ENCODE assay signal across 8 cellular contexts in the genomic region with DNA sequence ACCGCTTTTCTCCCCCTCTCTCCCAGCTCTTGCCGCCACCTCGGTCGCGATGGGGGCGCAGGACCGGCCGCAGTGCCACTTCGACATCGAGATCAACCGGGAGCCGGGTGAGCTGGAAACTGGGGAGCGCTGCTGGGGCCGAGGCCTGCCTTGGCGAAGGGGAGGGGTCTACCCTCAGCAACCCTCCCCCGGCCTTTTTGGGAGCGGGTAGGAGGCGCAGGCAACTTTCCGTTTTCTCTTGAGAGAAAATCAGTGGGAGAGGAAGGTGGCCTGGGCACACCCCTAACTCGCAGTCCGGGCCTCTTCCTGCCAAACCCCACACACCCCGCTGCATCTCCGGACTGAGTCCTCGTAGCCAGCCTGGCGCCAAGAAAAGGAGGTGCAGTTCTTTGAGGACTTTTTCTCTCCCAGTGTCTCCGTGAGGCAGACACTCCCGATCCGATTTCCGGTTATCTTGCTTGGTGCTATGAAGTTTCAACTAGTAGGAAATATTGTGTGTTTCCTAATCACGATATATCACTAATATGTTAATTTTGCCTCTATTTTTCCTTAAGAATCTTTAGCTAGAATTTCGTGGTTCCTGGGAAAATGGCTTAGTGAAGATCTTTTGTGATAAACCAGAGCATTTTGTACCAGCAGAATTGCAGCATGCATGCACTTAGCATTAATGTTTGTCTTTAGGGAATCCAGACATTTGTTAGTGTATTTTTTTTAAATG. TPM values are rescaled to one million over a fixed set of nuclear protein-coding genes. Genes with fewer than 3 reads are reported as not detected.
DNase-seq lines count a peak whose midpoint lies in the region; ATAC-seq, FAIRE-seq and TF ChIP-seq lines count a peak whose summit lies in the region.

No MANE protein-coding gene starts in this region.

- H4K20me1 ChIP-seq in keratinocyte (ENCODE audit: control insufficient read depth, extremely low read depth, insufficient read depth, low read length), result peaks cover 4% of the 10 kb centered on the region

- peak overlapping the region; percentile 76 for H2AFZ ChIP-seq in keratinocyte (ENCODE audit: control insufficient read depth, low read length)

- no peak for TF ChIP-seq POLR2A in spleen (IDR thresholded peaks at IDR 0.05)

- H3K27ac ChIP-seq in keratinocyte (ENCODE audit: control insufficient read depth, insufficient read depth, low read length), result peak overlapping the region; percentile 83
- H3K27ac ChIP-seq in spleen, result peak overlapping the region; percentile 95 to 99 (median 98)

- H3K4me1 ChIP-seq in keratinocyte (ENCODE audit: control insufficient read depth, extremely low read depth, insufficient read depth, low read length) (peaks cover 25% of the 10 kb centered on the region), spleen (peaks cover 21 to 57% (median 46%) of the 10 kb centered on the region in 6 donors)

- peaks cover 0 to 6% of the 10 kb centered on the region in 2 experiments for H3K36me3 ChIP-seq in keratinocyte (ENCODE audit: control insufficient read depth in 2 of 2, extremely low read depth in 1 of 2, insufficient read depth in 2 of 2, low read length in 2 of 2)
- peaks cover 0 to 45% (median 2%) of the 10 kb centered on the region in 6 donors for H3K36me3 ChIP-seq in spleen

- peak; percentile 8 for ATAC-seq in GM19467 (IDR thresholded peaks at IDR 0.05; ENCODE audit: unreplicated experiment)

- dilution Hi-C loops in keratinocyte (cut with MboI; ENCODE audit: extremely low pct_ligation_motif_present, low sequenced_read_pairs), result no loop called here

- H3K4me3 ChIP-seq in cardiac fibroblast (replicated peaks in 1 of 2; ENCODE audit: low read depth in 2 of 2, low read length in 2 of 2), result peak overlapping the region; percentile 83 to 94
- peak overlapping the region; percentile 72 to 98 (median 93) for H3K4me3 ChIP-seq in keratinocyte (ENCODE audit: control insufficient read depth in 2 of 3, extremely low read depth in 1 of 3, insufficient read depth in 2 of 3, low read depth in 1 of 3, low read length in 3 of 3)
- H3K4me3 ChIP-seq in spleen, result peak overlapping the region; percentile 84 to 96 (median 89)

- TF ChIP-seq CTCF in cardiac fibroblast (IDR thresholded peaks at IDR 0.05; ENCODE audit: low read depth, low read length) (peak; percentile 24), keratinocyte (optimal IDR thresholded peaks at IDR 0.05 in 1 of 3, IDR thresholded peaks at IDR 0.05 in 1 of 3, conservative IDR thresholded peaks at IDR 0.05 in 1 of 3; ENCODE audit: extremely low read depth in 1 of 3, insufficient read depth in 2 of 3, low read length in 3 of 3) (peak in 2 of 3 experiments; percentile 25 to 30), spleen (IDR thresholded peaks at IDR 0.05 in 8 of 11, conservative IDR thresholded peaks at IDR 0.05 in 3 of 11) (peak in 5 of 11 experiments; percentile 3 to 32 (median 12))

- DNase-seq in ELR (ENCODE audit: low read depth) (peak; percentile 86), HS-5 (ENCODE audit: low read depth) (peak; percentile 31), SW 1271 (lab: John Stamatoyannopoulos, UW) (peak; percentile 62 to 88), cardiac fibroblast (ENCODE audit: low read depth in 2 of 2) (peak; percentile 69 to 70), keratinocyte (ENCODE audit: low read depth, low spot score) (no peak), spleen (no peak), ecto neural progenitor cell (ENCODE audit: low spot score) (no peak)

- 0 to 1% (median 0%) methylated on average over 18 to 31 of the region's 31 CpGs for WGBS in spleen, 5 donors

- H3K4me2 ChIP-seq in keratinocyte (ENCODE audit: control insufficient read depth, extremely low read depth, insufficient read depth, low read depth, low read length), result peak overlapping the region; percentile 95

- no peaks in the 10 kb centered on the region for H3K27me3 ChIP-seq in keratinocyte (ENCODE audit: control insufficient read depth, extremely low read depth, insufficient read depth, low read length)
- no peaks in the 10 kb centered on the region for H3K27me3 ChIP-seq in spleen (replicated peaks in 1 of 7)

- peaks cover 52% of the 10 kb centered on the region for H3K79me2 ChIP-seq in keratinocyte (ENCODE audit: control insufficient read depth, insufficient read depth, low read length)

- intact Hi-C loops in spleen (cut with DNase I; ENCODE audit: low total_unique reads), result no loop called here

- H3K9me1 ChIP-seq in keratinocyte (ENCODE audit: control insufficient read depth, extremely low read depth, insufficient read depth, low read length), result no peaks in the 10 kb centered on the region

- H3K9ac ChIP-seq in keratinocyte (ENCODE audit: control insufficient read depth, extremely low read depth, insufficient read depth, low read length), result peak overlapping the region; percentile 94

- FAIRE-seq in keratinocyte (lab: Jason Lieb, UNC), result no peak

- H3K9me3 ChIP-seq in keratinocyte (ENCODE audit: control insufficient read depth, low read depth, low read length) (no peaks in the 10 kb centered on the region), spleen (peaks cover 0 to 10% (median 9%) of the 10 kb centered on the region in 8 donors)

RNA-seq across cellular contexts. Expression of gene NKTR, which starts 0.6 kb away (rescaled TPM):
- polyA plus RNA-seq in keratinocyte, result 15.2 to 38.6 TPM (median 25.3 TPM) in 3 replicates
- polyA plus RNA-seq in keratinocyte (2011; ENCODE audit: low read depth), result 129 TPM
- polyA plus RNA-seq in keratinocyte (2011; cell fraction: cytosol; rRNA removed), result 4.2 and 7.9 TPM in 2 replicates
- polyA plus RNA-seq in keratinocyte (2011; cell fraction: nucleus; rRNA removed), result 83.0 and 110 TPM in 2 replicates
- polyA plus RNA-seq in keratinocyte (2012; ENCODE audit: low replicate concordance), result 11.3 and 17.9 TPM in 2 replicates
- 4.1 to 41.1 TPM (median 10.5 TPM) in 3 replicates for polyA minus RNA-seq in keratinocyte
- polyA minus RNA-seq in keratinocyte (2011; cell fraction: cytosol; rRNA and poly(A)+ RNA removed), result 6.3 TPM
- polyA minus RNA-seq in keratinocyte (2011; cell fraction: nucleus; rRNA and poly(A)+ RNA removed), result 50.2 and 87.6 TPM in 2 replicates
- total RNA-seq in spleen, result 100 to 1,000 TPM in 6 of 7 donors, 10 to 100 TPM in 1; 99.2 to 258 (median 159) TPM
- polyA plus RNA-seq in spleen, result 10 to 100 TPM; 19.9 to 35.8 (median 30.9) TPM

RNA-seq across cellular contexts. Expression of gene SS18L2, which starts 10.5 kb away (rescaled TPM):
- polyA plus RNA-seq in keratinocyte, result 27.6 to 48.3 TPM (median 36.2 TPM) in 3 replicates
- polyA plus RNA-seq in keratinocyte (2011; ENCODE audit: low read depth), result 3.6 TPM
- polyA plus RNA-seq in keratinocyte (2011; cell fraction: cytosol; rRNA removed), result 22.6 and 43.4 TPM in 2 replicates
- 13.4 and 17.6 TPM in 2 replicates for polyA plus RNA-seq in keratinocyte (2011; cell fraction: nucleus; rRNA removed)
- polyA plus RNA-seq in keratinocyte (2012; ENCODE audit: low replicate concordance), result 32.7 and 36.5 TPM in 2 replicates
- 8.1 to 17.5 TPM (median 13.3 TPM) in 3 replicates for polyA minus RNA-seq in keratinocyte
- 22.1 TPM for polyA minus RNA-seq in keratinocyte (2011; cell fraction: cytosol; rRNA and poly(A)+ RNA removed)
- polyA minus RNA-seq in keratinocyte (2011; cell fraction: nucleus; rRNA and poly(A)+ RNA removed), result 1.7 and 4.3 TPM in 2 replicates
- 10 to 100 TPM; 23.1 to 42.6 (median 27.1) TPM for total RNA-seq in spleen
- 10 to 100 TPM; 81.9 to 86.6 (median 84.5) TPM for polyA plus RNA-seq in spleen

RNA-seq across cellular contexts. Expression of gene SEC22C, which starts 19.4 kb away (rescaled TPM):
- polyA plus RNA-seq in keratinocyte, result 45.3 to 58.4 TPM (median 54.9 TPM) in 3 replicates
- polyA plus RNA-seq in keratinocyte (2011; ENCODE audit: low read depth), result 11.3 TPM
- polyA plus RNA-seq in keratinocyte (2011; cell fraction: cytosol; rRNA removed), result 37.6 and 51.8 TPM in 2 replicates
- polyA plus RNA-seq in keratinocyte (2011; cell fraction: nucleus; rRNA removed), result 39.3 and 43.7 TPM in 2 replicates
- polyA plus RNA-seq in keratinocyte (2012; ENCODE audit: low replicate concordance), result 28.4 and 46.8 TPM in 2 replicates
- 33.4 to 38.6 TPM (median 35.7 TPM) in 3 replicates for polyA minus RNA-seq in keratinocyte
- 29.7 TPM for polyA minus RNA-seq in keratinocyte (2011; cell fraction: cytosol; rRNA and poly(A)+ RNA removed)
- 18.0 and 34.1 TPM in 2 replicates for polyA minus RNA-seq in keratinocyte (2011; cell fraction: nucleus; rRNA and poly(A)+ RNA removed)
- total RNA-seq in spleen, result 10 to 100 TPM; 28.9 to 58.2 (median 40.8) TPM
- 10 to 100 TPM; 13.5 to 19.9 (median 17.2) TPM for polyA plus RNA-seq in spleen

RNA-seq across cellular contexts. Expression of gene ZBTB47, which starts 52.4 kb away (rescaled TPM):
- polyA plus RNA-seq in keratinocyte, result 5.1 to 10.6 TPM (median 8.0 TPM) in 3 replicates
- polyA plus RNA-seq in keratinocyte (2011; ENCODE audit: low read depth), result 1.1 TPM
- 6.1 and 10.8 TPM in 2 replicates for polyA plus RNA-seq in keratinocyte (2011; cell fraction: cytosol; rRNA removed)
- polyA plus RNA-seq in keratinocyte (2011; cell fraction: nucleus; rRNA removed), result 15.9 and 20.9 TPM in 2 replicates
- polyA plus RNA-seq in keratinocyte (2012; ENCODE audit: low replicate concordance), result 4.6 and 8.5 TPM in 2 replicates
- polyA minus RNA-seq in keratinocyte, result 9.9 to 20.0 TPM (median 18.4 TPM) in 3 replicates
- 15.2 TPM for polyA minus RNA-seq in keratinocyte (2011; cell fraction: cytosol; rRNA and poly(A)+ RNA removed)
- polyA minus RNA-seq in keratinocyte (2011; cell fraction: nucleus; rRNA and poly(A)+ RNA removed), result 13.5 and 13.7 TPM in 2 replicates
- 10 to 100 TPM in 6 of 7 donors, 1 to 10 TPM in 1; 9.9 to 22.2 (median 16.3) TPM for total RNA-seq in spleen
- polyA plus RNA-seq in spleen, result 1 to 10 TPM; 2.1 to 5.0 (median 2.5) TPM

Comparison
In these comparisons a context has a peak if more than half of its experiments do, and no peak if none do; other contexts are left out.
1. DNase-seq: peak in ELR (single experiment), HS-5 (single experiment), SW 1271 (2 of 2) and cardiac fibroblast (2 of 2); none in keratinocyte (single experiment), spleen (single experiment) and ecto neural progenitor cell (single experiment).
2. Peak in every context shown above with its lines, with median percentiles within 50 percentile points of each other: H3K4me3 ChIP-seq.